In the genomic region with DNA sequence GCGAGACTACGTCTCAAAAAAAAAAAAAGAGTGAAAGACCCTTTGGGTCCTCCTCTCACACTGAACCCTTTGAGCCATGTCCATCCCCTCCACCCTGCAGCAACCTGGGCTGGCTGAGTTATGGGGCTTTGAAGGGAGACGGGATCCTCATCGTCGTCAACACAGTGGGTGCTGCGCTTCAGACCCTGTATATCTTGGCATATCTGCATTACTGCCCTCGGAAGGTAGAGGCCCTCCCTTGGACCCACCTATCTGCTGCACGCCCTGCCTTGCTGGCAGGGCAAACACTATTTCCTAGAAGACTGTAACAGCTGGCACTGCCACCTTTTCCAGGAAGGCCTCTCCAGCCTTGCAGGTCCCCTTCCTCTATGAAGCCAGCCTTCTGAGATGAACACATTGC, we compare ENCODE assay signal across 8 cellular contexts. TPM values are rescaled to one million over a fixed set of nuclear protein-coding genes. Genes with fewer than 3 reads are reported as not detected.
DNase-seq lines count a peak whose midpoint lies in the region; ATAC-seq and TF ChIP-seq lines count a peak whose summit lies in the region.

No MANE protein-coding gene starts in this region.

- no peaks in the 10 kb centered on the region; the same call in 1 of the 2 replicates for H3K27me3 ChIP-seq in OCI-LY1 (ENCODE audit: insufficient read depth, low read length)
- no peaks in the 10 kb centered on the region for H3K27me3 ChIP-seq in colonic mucosa

- ATAC-seq in natural killer cell treated with Interleukin-12 subunit alpha and Interleukin-12 subunit beta and Interleukin-15 and Interleukin-18, amount 100 ng/mL, for 72 hours, result no peak
- no peak for ATAC-seq in HG03520 (IDR thresholded peaks at IDR 0.05; ENCODE audit: unreplicated experiment)

- H3K4me1 ChIP-seq in OCI-LY1 (ENCODE audit: insufficient read depth, low read length, severe bottlenecking) (peaks cover 34% of the 10 kb centered on the region), colonic mucosa (peaks cover 20% of the 10 kb centered on the region)

- no peak for TF ChIP-seq CTCF in Calu3 (IDR thresholded peaks at IDR 0.05; ENCODE audit: unreplicated experiment)
- no peak; the same call in 1 of the 2 replicates for TF ChIP-seq CTCF in OCI-LY1 (IDR thresholded peaks at IDR 0.05; ENCODE audit: low read length)
- TF ChIP-seq CTCF in colonic mucosa (IDR thresholded peaks at IDR 0.05), result no peak

- no peaks in the 10 kb centered on the region for H3K9me2 ChIP-seq in OCI-LY1 (ENCODE audit: low read depth, low read length)

- CTCF ChIA-PET in Calu3 (lab: Charles Lee), result no interaction called here

- peak overlapping the region; percentile 86 for H3K4me3 Mint-ChIP-seq in Calu3 (ENCODE audit: low read depth, unreplicated experiment)
- H3K4me3 Mint-ChIP-seq in natural killer cell treated with Interleukin-12 subunit alpha and Interleukin-12 subunit beta and Interleukin-15 and Interleukin-18, amount 100 ng/mL, for 72 hours, result peak overlapping the region; percentile 100

- peak overlapping the region; percentile 86 for H3K4me2 ChIP-seq in OCI-LY1 (ENCODE audit: low read length)

- no peak overlapping the region for H2AFZ ChIP-seq in OCI-LY1 (ENCODE audit: low read length)

- H3K9ac ChIP-seq in OCI-LY1 (ENCODE audit: low read length), result peak overlapping the region; percentile 90
- peak overlapping the region; percentile 31 to 97 for H3K9ac ChIP-seq in colonic mucosa (ENCODE audit: low read depth in 2 of 2, low read length in 2 of 2)

- H3K4me1 Mint-ChIP-seq in Calu3 (ENCODE audit: low read depth, unreplicated experiment), result peaks cover 41% of the 10 kb centered on the region
- peaks cover 35 to 41% of the 10 kb centered on the region in 2 donors for H3K4me1 Mint-ChIP-seq in natural killer cell treated with Interleukin-12 subunit alpha and Interleukin-12 subunit beta and Interleukin-15 and Interleukin-18, amount 100 ng/mL, for 72 hours (ENCODE audit: low read depth in 2 of 2)

- peaks cover 5% of the 10 kb centered on the region; the same call in 1 of the 2 replicates for H3K9me3 ChIP-seq in OCI-LY1 (ENCODE audit: low read length)
- H3K9me3 ChIP-seq in colonic mucosa, result no peaks in the 10 kb centered on the region

- DNase-seq in Calu3 (no peak), colonic mucosa (peak; percentile 68), mesenteric fat pad (ENCODE audit: low spot score) (no peak)
- DNase-seq in natural killer cell treated with Interleukin-12 subunit alpha and Interleukin-12 subunit beta and Interleukin-15 and Interleukin-18, amount 100 ng/mL, for 72 hours (ENCODE audit: low spot score), result no peak
- no peak for DNase-seq in activated CD4-positive, CD25-positive, alpha-beta regulatory T cell treated with anti-CD3 and anti-CD28 coated beads, Interleukin-2, amount 50 U/mL, for 72 hours
- no peak for DNase-seq in stimulated activated CD4-positive, alpha-beta T cell treated with anti-CD3 and anti-CD28 coated beads, Interleukin-2, amount 100 ng/mL, for 24 hours

- H3K4me3 ChIP-seq in OCI-LY1 (ENCODE audit: low read depth, low read length, poor library complexity, severe bottlenecking) (peak overlapping the region; percentile 86), colonic mucosa (peak overlapping the region; percentile 45)

- 0 out of 2 replicates have a peak, but pooled peaks cover 3% of the 10 kb centered on the region for H3F3A ChIP-seq in OCI-LY1 (ENCODE audit: insufficient read depth, low read length)

- intact Hi-C loops in Calu3 (cut with micrococcal nuclease; ENCODE audit: unreplicated experiment), result no loop called here
- intact Hi-C loops in colonic mucosa (cut with DNase I), result no loop called here

- no peaks in the 10 kb centered on the region for H3K79me2 ChIP-seq in OCI-LY1 (ENCODE audit: insufficient read depth, low read length)

- BruUV-seq in Calu3 (replicated peaks; lab: Mats Ljungman, UMichigan), result no TSS peak

- H3K36me3 ChIP-seq in OCI-LY1 (ENCODE audit: insufficient read depth, low read length) (no peaks in the 10 kb centered on the region), colonic mucosa (peaks cover 6% of the 10 kb centered on the region)

- H3K36me3 Mint-ChIP-seq in Calu3 (ENCODE audit: insufficient read depth, unreplicated experiment), result peaks cover 85% of the 10 kb centered on the region
- H3K36me3 Mint-ChIP-seq in natural killer cell treated with Interleukin-12 subunit alpha and Interleukin-12 subunit beta and Interleukin-15 and Interleukin-18, amount 100 ng/mL, for 72 hours, result peaks cover 4% of the 10 kb centered on the region

- peak overlapping the region; percentile 97 for H3K27ac Mint-ChIP-seq in Calu3 (ENCODE audit: unreplicated experiment)
- H3K27ac Mint-ChIP-seq in natural killer cell treated with Interleukin-12 subunit alpha and Interleukin-12 subunit beta and Interleukin-15 and Interleukin-18, amount 100 ng/mL, for 72 hours, result peak overlapping the region; percentile 97 to 98

- no peaks in the 10 kb centered on the region for H3K9me3 Mint-ChIP-seq in Calu3 (ENCODE audit: low read depth, unreplicated experiment)
- no peaks in the 10 kb centered on the region for H3K9me3 Mint-ChIP-seq in natural killer cell treated with Interleukin-12 subunit alpha and Interleukin-12 subunit beta and Interleukin-15 and Interleukin-18, amount 100 ng/mL, for 72 hours

- H3K27ac ChIP-seq in OCI-LY1 (ENCODE audit: low read depth, low read length, poor library complexity, severe bottlenecking) (peak overlapping the region; percentile 75), colonic mucosa (peak overlapping the region; percentile 98)

- H3K27me3 Mint-ChIP-seq in Calu3 (ENCODE audit: unreplicated experiment), result peaks cover 5% of the 10 kb centered on the region
- no peaks in the 10 kb centered on the region for H3K27me3 Mint-ChIP-seq in natural killer cell treated with Interleukin-12 subunit alpha and Interleukin-12 subunit beta and Interleukin-15 and Interleukin-18, amount 100 ng/mL, for 72 hours

- no peaks in the 10 kb centered on the region for H4K20me1 ChIP-seq in OCI-LY1 (ENCODE audit: insufficient read depth, low read length)

RNA-seq across cellular contexts. Expression of a gene that starts 1.1 kb away (rescaled TPM):
- total RNA-seq in Calu3 (2022) (68.5 and 72.0 TPM in 2 replicates), colonic mucosa (100 to 1,000 TPM; 102 to 130 TPM), mesenteric fat pad (30.2 TPM)
- total RNA-seq in natural killer cell treated with Interleukin-12 subunit alpha and Interleukin-12 subunit beta and Interleukin-15 and Interleukin-18, amount 100 ng/mL, for 72 hours, result 10 to 100 TPM; 28.8 to 36.3 TPM

RNA-seq across cellular contexts. Expression of a gene that starts 3.6 kb away (rescaled TPM):
- total RNA-seq in Calu3 (2022) (38.7 and 41.1 TPM in 2 replicates), colonic mucosa (100 to 1,000 TPM; 149 to 182 TPM), mesenteric fat pad (76.2 TPM)
- total RNA-seq in natural killer cell treated with Interleukin-12 subunit alpha and Interleukin-12 subunit beta and Interleukin-15 and Interleukin-18, amount 100 ng/mL, for 72 hours, result 10 to 100 TPM; 26.0 to 31.1 TPM

RNA-seq across cellular contexts. Expression of a gene that starts 9.1 kb away (rescaled TPM):
- total RNA-seq in Calu3 (2022) (33.7 and 41.7 TPM in 2 replicates), colonic mucosa (100 to 1,000 TPM in 1 of 2 donors, 10 to 100 TPM in 1; 61.3 to 125 TPM), mesenteric fat pad (17.8 TPM)
- not detected for total RNA-seq in natural killer cell treated with Interleukin-12 subunit alpha and Interleukin-12 subunit beta and Interleukin-15 and Interleukin-18, amount 100 ng/mL, for 72 hours

RNA-seq across cellular contexts. Expression of a gene that starts 36.4 kb away (rescaled TPM):
- 236 TPM in 2 replicates for total RNA-seq in Calu3 (2022)
- 100 to 1,000 TPM; 140 to 172 TPM for total RNA-seq in colonic mucosa
- 100 to 1,000 TPM; 149 to 223 TPM for total RNA-seq in natural killer cell treated with Interleukin-12 subunit alpha and Interleukin-12 subunit beta and Interleukin-15 and Interleukin-18, amount 100 ng/mL, for 72 hours
- 155 TPM for total RNA-seq in mesenteric fat pad

RNA-seq across cellular contexts. Expression of a gene that starts 36.9 kb away (rescaled TPM):
- 1.1 and 1.8 TPM in 2 replicates for total RNA-seq in Calu3 (2022)
- under 1 TPM; 0.10 to 0.19 TPM for total RNA-seq in colonic mucosa
- 1 to 10 TPM; 3.6 to 9.3 TPM for total RNA-seq in natural killer cell treated with Interleukin-12 subunit alpha and Interleukin-12 subunit beta and Interleukin-15 and Interleukin-18, amount 100 ng/mL, for 72 hours
- 0.22 TPM for total RNA-seq in mesenteric fat pad

Comparison
In these comparisons a context has a peak if more than half of its experiments do, and no peak if none do; other contexts are left out.
1. RNA of a gene that starts 9.1 kb away (total RNA-seq): 61.3 to 125 TPM in colonic mucosa, 33.7 to 41.7 TPM in Calu3 and 17.8 TPM in mesenteric fat pad (single experiment); not detected in natural killer cell treated with Interleukin-12 subunit alpha and Interleukin-12 subunit beta and Interleukin-15 and Interleukin-18, amount 100 ng/mL, for 72 hours; every median in the first group is over 10 times any median in the second.